10 cellular contexts compared by ENCODE assay signal in the genomic region with DNA sequence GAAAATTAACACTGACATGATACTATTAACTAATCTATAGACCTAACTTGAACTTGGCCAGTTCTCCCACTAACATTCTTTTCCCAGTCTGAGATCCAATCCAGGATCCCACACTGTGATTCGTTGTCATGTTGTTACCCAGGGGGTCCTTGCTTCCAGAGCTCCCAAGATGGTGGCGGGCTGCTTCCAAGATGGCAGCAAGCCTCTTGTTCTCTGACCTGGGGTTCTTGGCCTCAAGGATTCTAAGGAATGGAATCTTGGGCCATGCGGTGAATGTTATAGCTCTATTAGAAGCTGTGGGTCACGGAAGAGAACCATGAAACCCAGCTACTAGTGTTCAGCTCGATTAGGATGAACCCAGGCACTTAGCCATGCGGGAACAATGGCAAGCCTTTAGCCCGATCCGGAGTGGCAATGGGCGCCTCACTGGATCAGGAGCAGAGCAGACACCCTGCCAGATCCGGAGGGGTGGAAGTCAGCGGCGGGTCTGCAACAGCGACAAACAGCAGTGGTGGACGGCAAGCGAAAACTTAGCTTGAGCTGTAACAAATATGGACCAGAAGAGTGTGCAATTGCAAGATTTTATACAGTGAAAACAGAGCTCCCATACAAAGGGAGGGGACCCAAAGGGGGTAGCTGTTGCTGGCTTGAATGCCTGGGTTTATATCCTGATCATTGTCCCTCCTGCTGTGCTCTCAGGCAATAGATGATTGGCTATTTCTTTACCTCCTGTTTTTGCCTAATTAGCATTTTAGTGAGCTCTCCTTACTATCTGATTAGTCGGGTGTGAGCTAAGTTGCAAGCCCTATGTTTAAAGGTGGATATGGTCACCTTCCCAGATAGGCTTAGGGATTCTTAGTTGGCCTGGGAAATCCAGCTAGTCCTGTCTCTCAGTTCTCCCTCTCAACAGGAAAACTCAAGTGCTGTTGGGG. TPM values are rescaled to one million over a fixed set of nuclear protein-coding genes. Genes with fewer than 3 reads are reported as not detected.
"Had no signal": no experiment of that assay in that cellular context is flagged by ENCODE, and none has a peak within 500 bp of the region (broad histone marks: within the 10 kb centered on the region; RNA-seq: fewer than 3 reads in every experiment).

No MANE protein-coding gene starts in this region.

RNA-seq across cellular contexts. Expression of gene SLC22A14, which starts 7.5 kb away (rescaled TPM):
- total RNA-seq: endothelial cell of umbilical vein, epithelial cell of proximal tubule, left colon, left lobe of liver, left ventricle myocardium inferior, lung had no signal
- polyA plus RNA-seq: endothelial cell of umbilical vein, fibroblast of lung, immature natural killer cell, liver had no signal

RNA-seq across cellular contexts. Expression of gene SLC22A13, which starts 23.9 kb away (rescaled TPM):
- total RNA-seq: epithelial cell of proximal tubule, left ventricle myocardium inferior had no signal
- polyA plus RNA-seq: hepatocyte, immature natural killer cell had no signal
